Comparison of ENCODE assay signal across 8 cellular contexts in the genomic region with DNA sequence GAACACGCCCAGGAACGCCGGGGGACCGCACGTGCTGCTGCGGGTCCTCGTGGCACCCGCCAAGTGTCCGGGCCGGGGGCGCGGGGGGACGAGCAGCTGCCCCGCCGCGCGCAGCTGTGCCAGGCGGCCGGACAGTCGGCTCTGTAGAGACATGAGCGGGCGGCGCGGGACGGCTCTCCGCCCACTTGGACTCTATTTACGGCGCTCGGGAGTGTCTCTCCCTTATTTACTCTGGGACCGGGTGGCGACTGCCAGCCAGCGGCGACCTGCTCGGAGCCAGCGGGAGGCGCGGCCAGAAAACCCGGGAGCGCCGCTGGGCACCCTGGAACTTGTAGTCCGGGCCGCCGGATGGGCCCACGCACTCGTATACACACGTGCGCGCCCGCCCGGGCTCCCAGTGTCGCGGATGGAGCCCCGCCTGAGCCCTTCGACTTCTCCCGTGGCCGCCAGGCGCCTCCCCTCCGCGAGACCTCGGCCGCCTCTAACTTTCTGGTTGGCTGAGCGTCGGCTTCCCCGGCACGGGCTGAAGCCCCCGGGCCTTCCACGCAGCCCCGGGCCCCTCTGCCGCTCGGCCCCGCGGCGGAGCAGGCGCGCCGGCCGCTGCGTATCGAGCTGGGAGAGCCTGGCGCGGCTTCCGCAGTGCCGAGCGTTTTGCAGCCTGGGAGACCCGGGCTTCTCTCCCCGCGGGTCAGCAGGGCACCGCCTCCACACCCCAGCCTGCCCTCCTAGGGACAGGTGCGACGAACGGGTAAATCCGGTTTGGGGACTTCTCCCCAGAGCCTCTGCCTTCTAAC. TPM values are rescaled to one million over a fixed set of nuclear protein-coding genes. Genes with fewer than 3 reads are reported as not detected.
DNase-seq lines count a peak whose midpoint lies in the region; ATAC-seq, FAIRE-seq and TF ChIP-seq lines count a peak whose summit lies in the region.

A gene with protein sequence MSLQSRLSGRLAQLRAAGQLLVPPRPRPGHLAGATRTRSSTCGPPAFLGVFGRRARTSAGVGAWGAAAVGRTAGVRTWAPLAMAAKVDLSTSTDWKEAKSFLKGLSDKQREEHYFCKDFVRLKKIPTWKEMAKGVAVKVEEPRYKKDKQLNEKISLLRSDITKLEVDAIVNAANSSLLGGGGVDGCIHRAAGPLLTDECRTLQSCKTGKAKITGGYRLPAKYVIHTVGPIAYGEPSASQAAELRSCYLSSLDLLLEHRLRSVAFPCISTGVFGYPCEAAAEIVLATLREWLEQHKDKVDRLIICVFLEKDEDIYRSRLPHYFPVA (minus strand): TSS at position 272 of the 794 bp plus-strand sequence. CDS start 119 bp downstream, at position 153.

- H3K27ac Mint-ChIP-seq in activated CD4-positive, alpha-beta T cell treated with anti-CD3 and anti-CD28 coated beads for 36 hours, result peak within 1 kb of the TSS; percentile 83

- CTCF ChIA-PET in A549 (lab: Yijun Ruan, JAX), result interaction anchor here (1.1 to 5.7 kb wide), 3 partner anchors 15 to 19 kb away, joined by 3 to 68 read pairs (median 10); partner anchors contain the start of gene STIP1
- CTCF ChIA-PET in activated CD4-positive, alpha-beta T cell treated with anti-CD3 and anti-CD28 coated beads for 36 hours (lab: Charles Lee), result interaction anchor here (0.6 to 1.3 kb wide), 6 partner anchors 13 to 304 kb away, joined by 3 to 5 read pairs (median 3); partner anchors contain the start of gene FERMT3

- H3K36me3 Mint-ChIP-seq in activated CD4-positive, alpha-beta T cell treated with anti-CD3 and anti-CD28 coated beads for 36 hours (ENCODE audit: low read depth), result peaks cover 6% of the 10 kb centered on the region

- H3K9me3 Mint-ChIP-seq in activated CD4-positive, alpha-beta T cell treated with anti-CD3 and anti-CD28 coated beads for 36 hours (ENCODE audit: low read depth), result no peaks in the 10 kb centered on the region

- no peaks in the 10 kb centered on the region for H3K27me3 Mint-ChIP-seq in activated CD4-positive, alpha-beta T cell treated with anti-CD3 and anti-CD28 coated beads for 36 hours

- no peak for TF ChIP-seq EP300 in A549 (IDR thresholded peaks at IDR 0.05)

- peak within 1 kb of the TSS; percentile 84 for H3K4me2 ChIP-seq in A549

- ATAC-seq in A549 (peak; percentile 91 to 95), GM18870 (IDR thresholded peaks at IDR 0.05; ENCODE audit: unreplicated experiment) (peak; percentile 61), HG03175 (IDR thresholded peaks at IDR 0.05; ENCODE audit: unreplicated experiment) (peak; percentile 86), left colon (peak; percentile 89)
- ATAC-seq in activated CD4-positive, alpha-beta T cell treated with anti-CD3 and anti-CD28 coated beads for 36 hours, result peak; percentile 94

- H3K9me3 ChIP-seq in A549 (no peaks in the 10 kb centered on the region), colonic mucosa (no peaks in the 10 kb centered on the region)

- H3K27me3 ChIP-seq in colonic mucosa, result no peaks in the 10 kb centered on the region

- no peaks in the 10 kb centered on the region for H3K36me3 ChIP-seq in colonic mucosa

- peak within 1 kb of the TSS; percentile 67 to 81 for H3K9ac ChIP-seq in colonic mucosa (ENCODE audit: low read depth in 2 of 2, low read length in 2 of 2)

- DNase-seq in A549 (ENCODE audit: low read depth in 1 of 2, low spot score in 1 of 2), result peak; percentile 79 to 91
- peak; percentile 72 to 92 for DNase-seq in NCI-H446 (lab: John Stamatoyannopoulos, UW)
- DNase-seq in activated CD4-positive, alpha-beta T cell treated with anti-CD3 and anti-CD28 coated beads for 36 hours, result peak; percentile 92
- peak; percentile 92 for DNase-seq in colonic mucosa
- peak; percentile 92 to 93 for DNase-seq in left colon
- peak; percentile 87 for DNase-seq in stimulated activated CD4-positive, alpha-beta T cell treated with anti-CD3 and anti-CD28 coated beads, Interleukin-1b, Interleukin-23, amount 100 ng/mL, for 48 hours

- intact Hi-C loops in activated CD4-positive, alpha-beta T cell treated with anti-CD3 and anti-CD28 coated beads for 36 hours (cut with DNase I, micrococcal nuclease), result loop anchor here (2.0 to 5.0 kb wide), 7 partner anchors 19 to 399 kb away; partner anchors contain the start of genes FERMT3 (in 1 of the 2), MARK2 (in 1 of the 2), NAA40 (in 1 of the 2) and NUDT22 (in 1 of the 2)
- intact Hi-C loops in colonic mucosa (cut with DNase I), result no loop called here
- intact Hi-C loops in left colon (cut with DNase I, micrococcal nuclease), result no loop called here

- no peak for TF ChIP-seq RAD21 in A549 (conservative IDR thresholded peaks at IDR 0.05 in 1 of 2, IDR thresholded peaks at IDR 0.05 in 1 of 2)

- no peak; the same call in 2 of the 3 replicates for TF ChIP-seq CTCF in A549 (IDR thresholded peaks at IDR 0.05)
- no peak for TF ChIP-seq CTCF in colonic mucosa (IDR thresholded peaks at IDR 0.05)

- WGBS in A549 (ENCODE audit: missing lambda C conversion rate), result 0% methylated on average over 13 of the region's 92 CpGs

- H3K4me3 Mint-ChIP-seq in activated CD4-positive, alpha-beta T cell treated with anti-CD3 and anti-CD28 coated beads for 36 hours, result peak within 1 kb of the TSS; percentile 92

- H3K27ac ChIP-seq in A549, result peak within 1 kb of the TSS; percentile 85 to 98
- peak within 1 kb of the TSS; percentile 86 for H3K27ac ChIP-seq in colonic mucosa

- POLR2A ChIA-PET in A549 (lab: Yijun Ruan, JAX), result interaction anchor here (1.3 to 4.0 kb wide), 3 partner anchors 15 to 75 kb away, joined by 3 to 22 read pairs (median 5); partner anchors contain the start of genes FKBP2 and STIP1
- POLR2A ChIA-PET in activated CD4-positive, alpha-beta T cell treated with anti-CD3 and anti-CD28 coated beads for 36 hours (lab: Charles Lee), result interaction anchor here (0.6 to 1.0 kb wide), 2 partner anchors 9 to 19 kb away, joined by 4 to 5 read pairs; no protein-coding TSS in a partner anchor

- H3K4me1 Mint-ChIP-seq in activated CD4-positive, alpha-beta T cell treated with anti-CD3 and anti-CD28 coated beads for 36 hours, result peaks cover 9% of the 10 kb centered on the region

- H3K4me3 ChIP-seq in A549 (peak within 1 kb of the TSS; percentile 81), colonic mucosa (peak within 1 kb of the TSS; percentile 76)

- H3K4me1 ChIP-seq in A549 (peaks cover 14% of the 10 kb centered on the region), colonic mucosa (peaks cover 6% of the 10 kb centered on the region)

- FAIRE-seq in A549 (lab: Jason Lieb, UNC), result no peak

- TF ChIP-seq POLR2A in A549 (IDR thresholded peaks at IDR 0.05; ENCODE audit: low read length), result peak; percentile 45

TF ChIP-seq in A549, 52 proteins besides CTCF, POLR2A, EP300 and RAD21 (continues in another document):
- TF ChIP-seq JUN (IDR thresholded peaks at IDR 0.05) (peak in 1 of 2 experiments; percentile 88; a peak in 3 of 5 replicates), BCL3 (IDR thresholded peaks at IDR 0.05) (peak; percentile 72; the same call in 2 of the 3 replicates), NR3C1 (IDR thresholded peaks at IDR 0.05) (no peak), CBX8 (IDR thresholded peaks at IDR 0.05) (no peak), FOXS1 (CRISPR knock-in tag; IDR thresholded peaks at IDR 0.05) (no peak), CHD2 (IDR thresholded peaks at IDR 0.05; ENCODE audit: low read length, partially characterized antibody) (no peak), ZC3H11A (IDR thresholded peaks at IDR 0.05) (no peak), CBX2 (IDR thresholded peaks at IDR 0.05; ENCODE audit: borderline replicate concordance, low read depth) (no peak), GATA3 (IDR thresholded peaks at IDR 0.05; ENCODE audit: borderline replicate concordance) (no peak), HOXA7 (CRISPR knock-in tag; IDR thresholded peaks at IDR 0.05) (no peak), KDM5A (IDR thresholded peaks at IDR 0.05) (no peak), HOXB5 (CRISPR knock-in tag; IDR thresholded peaks at IDR 0.05) (no peak), FOSB (CRISPR knock-in tag; IDR thresholded peaks at IDR 0.05) (no peak), MAZ (IDR thresholded peaks at IDR 0.05; ENCODE audit: borderline replicate concordance, low read depth, low read length) (no peak)
- TF ChIP-seq, protein P1, sequence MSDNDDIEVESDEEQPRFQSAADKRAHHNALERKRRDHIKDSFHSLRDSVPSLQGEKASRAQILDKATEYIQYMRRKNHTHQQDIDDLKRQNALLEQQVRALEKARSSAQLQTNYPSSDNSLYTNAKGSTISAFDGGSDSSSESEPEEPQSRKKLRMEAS (IDR thresholded peaks at IDR 0.05), result peak; percentile 89
- TF ChIP-seq, protein P2, sequence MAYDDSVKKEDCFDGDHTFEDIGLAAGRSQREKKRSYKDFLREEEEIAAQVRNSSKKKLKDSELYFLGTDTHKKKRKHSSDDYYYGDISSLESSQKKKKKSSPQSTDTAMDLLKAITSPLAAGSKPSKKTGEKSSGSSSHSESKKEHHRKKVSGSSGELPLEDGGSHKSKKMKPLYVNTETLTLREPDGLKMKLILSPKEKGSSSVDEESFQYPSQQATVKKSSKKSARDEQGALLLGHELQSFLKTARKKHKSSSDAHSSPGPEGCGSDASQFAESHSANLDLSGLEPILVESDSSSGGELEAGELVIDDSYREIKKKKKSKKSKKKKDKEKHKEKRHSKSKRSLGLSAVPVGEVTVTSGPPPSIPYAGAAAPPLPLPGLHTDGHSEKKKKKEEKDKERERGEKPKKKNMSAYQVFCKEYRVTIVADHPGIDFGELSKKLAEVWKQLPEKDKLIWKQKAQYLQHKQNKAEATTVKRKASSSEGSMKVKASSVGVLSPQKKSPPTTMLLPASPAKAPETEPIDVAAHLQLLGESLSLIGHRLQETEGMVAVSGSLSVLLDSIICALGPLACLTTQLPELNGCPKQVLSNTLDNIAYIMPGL (CRISPR knock-in tag; IDR thresholded peaks at IDR 0.05; ENCODE audit: borderline replicate concordance), result peak; percentile 16; the same call in 1 of the 2 replicates

RNA-seq across cellular contexts. Expression of the gene that starts here (rescaled TPM):
- polyA plus RNA-seq in A549 (2011; rRNA removed), result 10.0 and 16.6 TPM in 2 replicates
- polyA plus RNA-seq in A549 (2012; cell fraction: cytosol; rRNA removed), result 8.8 and 11.9 TPM in 2 replicates
- 13.7 and 20.8 TPM in 2 replicates for polyA plus RNA-seq in A549 (2012; cell fraction: nucleus; rRNA removed)
- polyA plus RNA-seq in A549 (2017; fragmentation: RNase III; extraction: RNeasy Plus Mini Kit Qiagen cat#74134 plus additional on column Dnase treatment), result 12.0 to 16.4 TPM (median 15.1 TPM) in 3 replicates
- 3.5 and 6.7 TPM in 2 replicates for polyA minus RNA-seq in A549 (2011; rRNA and poly(A)+ RNA removed)
- 10 to 100 TPM; 26.4 to 28.6 TPM for total RNA-seq in activated CD4-positive, alpha-beta T cell treated with anti-CD3 and anti-CD28 coated beads for 36 hours
- total RNA-seq in colonic mucosa, result 10 to 100 TPM; 18.6 to 22.9 TPM
- 10 to 100 TPM; 31.6 to 47.0 TPM for total RNA-seq in left colon

Comparison
In these comparisons a context has a peak if more than half of its experiments do, and no peak if none do; other contexts are left out.
1. Peak in every context shown above with its lines: DNase-seq, ATAC-seq, H3K4me3 ChIP-seq and H3K27ac ChIP-seq.
2. intact Hi-C loops: an anchor here in activated CD4-positive, alpha-beta T cell treated with anti-CD3 and anti-CD28 coated beads for 36 hours (2.0 to 5.0 kb wide); none called in colonic mucosa and left colon.